ENCODE assay signal across 10 cellular contexts in the genomic region with DNA sequence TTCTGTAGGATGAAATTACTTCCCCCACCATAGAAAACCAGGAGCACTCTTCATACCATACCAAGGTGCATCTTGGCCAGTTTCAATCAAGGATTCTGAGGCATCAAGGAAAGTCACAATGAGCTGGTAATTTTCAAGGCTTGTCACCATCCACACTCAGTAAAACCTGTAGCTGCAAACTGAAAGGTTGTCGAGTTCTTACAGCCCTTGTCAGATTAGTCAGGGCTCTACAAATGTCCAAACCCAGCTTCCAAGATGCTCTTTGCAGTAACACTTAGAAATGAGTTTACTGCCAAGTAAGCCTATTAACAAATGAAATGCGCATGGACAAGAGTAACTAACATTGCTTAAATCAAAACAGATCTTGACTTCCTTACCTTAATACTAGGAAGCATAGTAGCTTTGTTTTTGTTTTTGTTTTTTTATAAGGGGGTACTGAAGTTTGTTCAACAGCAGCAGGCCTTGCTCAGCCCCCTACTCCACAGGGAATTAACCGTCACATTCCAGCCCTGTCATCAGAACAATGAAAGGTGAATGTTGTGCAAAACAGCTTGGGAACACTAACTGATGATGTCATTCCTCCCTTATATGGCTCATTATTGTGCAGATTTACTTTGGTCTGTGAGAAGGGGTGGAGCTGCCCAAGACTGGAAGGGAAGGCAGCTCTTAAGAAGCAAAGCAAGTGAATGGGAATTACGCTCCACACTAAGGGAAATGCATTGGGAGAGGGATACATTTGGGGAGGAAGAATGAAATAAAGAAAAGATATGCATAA. TPM values are rescaled to one million over a fixed set of nuclear protein-coding genes. Genes with fewer than 3 reads are reported as not detected.
A peak's percentile ranks its signal among the peaks of the same experiment; 100 is the strongest.
DNase-seq lines count a peak whose midpoint lies in the region; ATAC-seq and TF ChIP-seq lines count a peak whose summit lies in the region.
"Had no signal": no experiment of that assay in that cellular context is flagged by ENCODE, and none has a peak within 500 bp of the region (broad histone marks: within the 10 kb centered on the region; RNA-seq: fewer than 3 reads in every experiment).

No MANE protein-coding gene starts in this region.

- H3K4me3 ChIP-seq in NT2/D1 (ENCODE audit: insufficient read length, low read depth) (peak overlapping the region; percentile 39), fibroblast of villous mesenchyme (ENCODE audit: low read depth, low read length) (no peak overlapping the region)

- no peaks in the 10 kb centered on the region for H3K9me3 ChIP-seq in NT2/D1 (ENCODE audit: insufficient read depth, low read length)

- H3K9me3 Mint-ChIP-seq in neural crest cell = no peaks in the 10 kb centered on the region
- H3K9me3 Mint-ChIP-seq in activated T-cell treated with anti-CD3 and anti-CD28 coated beads, Interleukin-2, amount 50 U/mL, for 24 hours = no peaks in the 10 kb centered on the region
- H3K9me3 Mint-ChIP-seq: stimulated activated memory B cell treated with anti-CD40 and anti-IgM and Interleukin-4, amounts not matched to agents 10 μg/mL and 1 μg/mL and 100 μg/mL, for 72 hours had no signal

- H3K36me3 ChIP-seq in NT2/D1 (ENCODE audit: insufficient read depth, insufficient read length, low read length) = no peaks in the 10 kb centered on the region

- H3K4me3 Mint-ChIP-seq in neural crest cell = peak overlapping the region; percentile 34
- no peak overlapping the region for H3K4me3 Mint-ChIP-seq in activated T-cell treated with anti-CD3 and anti-CD28 coated beads, Interleukin-2, amount 50 U/mL, for 24 hours
- H3K4me3 Mint-ChIP-seq: stimulated activated memory B cell treated with anti-CD40 and anti-IgM and Interleukin-4, amounts not matched to agents 10 μg/mL and 1 μg/mL and 100 μg/mL, for 72 hours had no signal

- TF ChIP-seq CTCF in fibroblast of villous mesenchyme (IDR thresholded peaks at IDR 0.05; ENCODE audit: insufficient read depth, low read depth, low read length) = no peak
- TF ChIP-seq CTCF in neural crest cell (conservative IDR thresholded peaks at IDR 0.05) = no peak

- peak; percentile 28 for DNase-seq in D341Med (ENCODE audit: low spot score)
- peak; percentile 91 for DNase-seq in NT2/D1 (ENCODE audit: low read depth, low spot score)
- DNase-seq in fibroblast of villous mesenchyme (ENCODE audit: low read depth) = peak; percentile 50
- no peak for DNase-seq in neural crest cell (ENCODE audit: low read depth, low spot score)
- DNase-seq in activated T-cell treated with anti-CD3 and anti-CD28 coated beads, Interleukin-2, amount 50 U/mL, for 24 hours = no peak
- DNase-seq in RPMI8226 = no peak
- no peak for DNase-seq in NCI-H187 (lab: John Stamatoyannopoulos, UW)
- DNase-seq: NCI-H1048 had no signal

- H3K4me1 ChIP-seq in NT2/D1 (ENCODE audit: insufficient read depth, insufficient read length) = no peaks in the 10 kb centered on the region

- H3K4me1 Mint-ChIP-seq in neural crest cell = peaks cover 23% of the 10 kb centered on the region
- H3K4me1 Mint-ChIP-seq in activated T-cell treated with anti-CD3 and anti-CD28 coated beads, Interleukin-2, amount 50 U/mL, for 24 hours (ENCODE audit: low read depth) = peaks cover 2% of the 10 kb centered on the region
- H3K4me1 Mint-ChIP-seq: stimulated activated memory B cell treated with anti-CD40 and anti-IgM and Interleukin-4, amounts not matched to agents 10 μg/mL and 1 μg/mL and 100 μg/mL, for 72 hours had no signal

- H3K27ac Mint-ChIP-seq in neural crest cell (ENCODE audit: unreplicated experiment) = peak overlapping the region; percentile 76
- no peak overlapping the region for H3K27ac Mint-ChIP-seq in activated T-cell treated with anti-CD3 and anti-CD28 coated beads, Interleukin-2, amount 50 U/mL, for 24 hours
- H3K27ac Mint-ChIP-seq: stimulated activated memory B cell treated with anti-CD40 and anti-IgM and Interleukin-4, amounts not matched to agents 10 μg/mL and 1 μg/mL and 100 μg/mL, for 72 hours had no signal

- H3K27me3 Mint-ChIP-seq in neural crest cell (ENCODE audit: low read depth) = no peaks in the 10 kb centered on the region
- peaks cover 25% of the 10 kb centered on the region for H3K27me3 Mint-ChIP-seq in activated T-cell treated with anti-CD3 and anti-CD28 coated beads, Interleukin-2, amount 50 U/mL, for 24 hours

- ATAC-seq in HG03442 (IDR thresholded peaks at IDR 0.05; ENCODE audit: unreplicated experiment) = no peak
- ATAC-seq: stimulated activated memory B cell treated with anti-CD40 and anti-IgM and Interleukin-4, amounts not matched to agents 10 μg/mL and 1 μg/mL and 100 μg/mL, for 72 hours had no signal

- H3K9ac ChIP-seq in NT2/D1 (ENCODE audit: insufficient read length, low read depth) = peak overlapping the region; percentile 65

- no peaks in the 10 kb centered on the region for H3K27me3 ChIP-seq in NT2/D1 (ENCODE audit: insufficient read depth, insufficient read length)

- H3K36me3 Mint-ChIP-seq in neural crest cell (ENCODE audit: low read depth) = no peaks in the 10 kb centered on the region
- no peaks in the 10 kb centered on the region for H3K36me3 Mint-ChIP-seq in activated T-cell treated with anti-CD3 and anti-CD28 coated beads, Interleukin-2, amount 50 U/mL, for 24 hours (ENCODE audit: low read depth)
- H3K36me3 Mint-ChIP-seq: stimulated activated memory B cell treated with anti-CD40 and anti-IgM and Interleukin-4, amounts not matched to agents 10 μg/mL and 1 μg/mL and 100 μg/mL, for 72 hours had no signal

RNA-seq across cellular contexts. Expression of gene TMEM30A, which starts 49.9 kb away (rescaled TPM):
- total RNA-seq in fibroblast of villous mesenchyme = 156 and 236 TPM in 2 replicates
- 44.5 and 47.3 TPM in 2 replicates for total RNA-seq in neural crest cell

Comparison
In these comparisons a context has a peak if more than half of its experiments do, and no peak if none do; other contexts are left out.
1. DNase-seq: peak in D341Med (single experiment), NT2/D1 (single experiment) and fibroblast of villous mesenchyme (single experiment); none in neural crest cell (single experiment), activated T-cell treated with anti-CD3 and anti-CD28 coated beads, Interleukin-2, amount 50 U/mL, for 24 hours (single experiment), RPMI8226 (single experiment) and NCI-H187 (0 of 2).